1 cellular context compared by ENCODE assay signal in the genomic region with DNA sequence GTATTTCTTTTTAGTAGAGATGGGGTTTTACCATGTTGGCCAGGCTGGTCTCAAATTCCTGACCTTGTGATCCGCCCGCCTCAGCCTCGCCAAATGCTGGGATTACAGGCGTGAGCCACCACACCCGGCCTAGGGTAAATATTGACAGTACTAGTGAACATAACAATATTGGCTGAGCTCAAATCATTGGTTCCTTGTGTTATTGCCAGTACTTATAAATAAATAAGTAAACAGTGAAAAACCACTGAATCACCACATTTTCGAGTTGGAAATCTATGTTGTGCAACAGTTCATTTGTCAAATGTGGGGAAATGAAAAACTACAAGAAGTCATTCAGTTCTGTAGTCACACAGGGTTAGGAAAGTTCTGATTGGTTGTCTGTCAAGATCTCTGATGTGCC.
TF ChIP-seq lines count a peak whose summit lies in the region.

No MANE protein-coding gene starts in this region.

TF ChIP-seq in WTC11, 78 proteins besides CTCF, POLR2A, EP300 and RAD21 (continued from another document):
- no peak for TF ChIP-seq JAZF1 (CRISPR knock-in tag; IDR thresholded peaks at IDR 0.05)
- TF ChIP-seq ZNF138 (CRISPR knock-in tag; conservative IDR thresholded peaks at IDR 0.05), result no peak
- TF ChIP-seq, protein P1, sequence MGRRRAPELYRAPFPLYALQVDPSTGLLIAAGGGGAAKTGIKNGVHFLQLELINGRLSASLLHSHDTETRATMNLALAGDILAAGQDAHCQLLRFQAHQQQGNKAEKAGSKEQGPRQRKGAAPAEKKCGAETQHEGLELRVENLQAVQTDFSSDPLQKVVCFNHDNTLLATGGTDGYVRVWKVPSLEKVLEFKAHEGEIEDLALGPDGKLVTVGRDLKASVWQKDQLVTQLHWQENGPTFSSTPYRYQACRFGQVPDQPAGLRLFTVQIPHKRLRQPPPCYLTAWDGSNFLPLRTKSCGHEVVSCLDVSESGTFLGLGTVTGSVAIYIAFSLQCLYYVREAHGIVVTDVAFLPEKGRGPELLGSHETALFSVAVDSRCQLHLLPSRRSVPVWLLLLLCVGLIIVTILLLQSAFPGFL (CRISPR knock-in tag; IDR thresholded peaks at IDR 0.05; ENCODE audit: borderline replicate concordance), result no peak
- TF ChIP-seq, protein P2, sequence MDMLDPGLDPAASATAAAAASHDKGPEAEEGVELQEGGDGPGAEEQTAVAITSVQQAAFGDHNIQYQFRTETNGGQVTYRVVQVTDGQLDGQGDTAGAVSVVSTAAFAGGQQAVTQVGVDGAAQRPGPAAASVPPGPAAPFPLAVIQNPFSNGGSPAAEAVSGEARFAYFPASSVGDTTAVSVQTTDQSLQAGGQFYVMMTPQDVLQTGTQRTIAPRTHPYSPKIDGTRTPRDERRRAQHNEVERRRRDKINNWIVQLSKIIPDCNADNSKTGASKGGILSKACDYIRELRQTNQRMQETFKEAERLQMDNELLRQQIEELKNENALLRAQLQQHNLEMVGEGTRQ (CRISPR knock-in tag; IDR thresholded peaks at IDR 0.05), result no peak
- TF ChIP-seq MXD4 (CRISPR knock-in tag; IDR thresholded peaks at IDR 0.05; ENCODE audit: borderline replicate concordance), result no peak
- TF ChIP-seq NR3C1 (CRISPR knock-in tag; conservative IDR thresholded peaks at IDR 0.05; ENCODE audit: low read depth), result no peak
